In genomic region chr18:46097378-46097852, GRCh38 we compare ENCODE assay signal across 8 cellular contexts. TPM values are rescaled to one million over a fixed set of nuclear protein-coding genes. Genes with fewer than 3 reads are reported as not detected.
DNase-seq lines count a peak whose midpoint lies in the region; ATAC-seq, FAIRE-seq and TF ChIP-seq lines count a peak whose summit lies in the region.

No MANE protein-coding gene starts in this region.

- BruUV-seq in A673 (replicated peaks; lab: Mats Ljungman, UMichigan) = no TSS peak

- no peak for TF ChIP-seq POLR2A in H54 (IDR thresholded peaks at IDR 0.05; ENCODE audit: low read depth, low read length)

- H3K27me3 ChIP-seq in A673 (replicated peaks; ENCODE audit: insufficient read depth, low read depth, low read length, poor library complexity) (no peaks in the 10 kb centered on the region), right atrium auricular region (no peaks in the 10 kb centered on the region), skeletal muscle tissue (ENCODE audit: control insufficient read depth in 3 of 3, insufficient read depth in 3 of 3, low read length in 3 of 3) (no peaks in the 10 kb centered on the region)

- peaks cover 3% of the 10 kb centered on the region for H3K27me3 Mint-ChIP-seq in activated T-helper 1 cell treated with anti-CD3 and anti-CD28 coated beads, Interleukin-12 subunit alpha, Interleukin-12 subunit beta, Interleukin-2, Interleukin-4 antibody, amounts not matched to agents 30 ng/mL and 10 ng/mL and 1 ng/mL, durations not matched to agents 14 hours and 24 hours and 36 hours (ENCODE audit: insufficient read depth)

- H3K4me1 Mint-ChIP-seq in activated T-helper 1 cell treated with anti-CD3 and anti-CD28 coated beads, Interleukin-12 subunit alpha, Interleukin-12 subunit beta, Interleukin-2, Interleukin-4 antibody, amounts not matched to agents 30 ng/mL and 10 ng/mL and 1 ng/mL, durations not matched to agents 14 hours and 24 hours and 36 hours (ENCODE audit: low read depth) = peaks cover 23% of the 10 kb centered on the region

- H3K4me3 Mint-ChIP-seq in activated T-helper 1 cell treated with anti-CD3 and anti-CD28 coated beads, Interleukin-12 subunit alpha, Interleukin-12 subunit beta, Interleukin-2, Interleukin-4 antibody, amounts not matched to agents 30 ng/mL and 10 ng/mL and 1 ng/mL, durations not matched to agents 14 hours and 24 hours and 36 hours = peak overlapping the region; percentile 99

- H3K36me3 ChIP-seq in A673 (ENCODE audit: insufficient read depth, low read length, poor library complexity, severe bottlenecking) = peaks cover 26% of the 10 kb centered on the region
- H3K36me3 ChIP-seq in right atrium auricular region = peaks cover 32% of the 10 kb centered on the region
- H3K36me3 ChIP-seq in skeletal muscle tissue (ENCODE audit: control insufficient read depth in 3 of 3, insufficient read depth in 3 of 3, low read length in 3 of 3) = peaks cover 10 to 13% (median 13%) of the 10 kb centered on the region in 3 donors

- H3K27ac Mint-ChIP-seq in activated T-helper 1 cell treated with anti-CD3 and anti-CD28 coated beads, Interleukin-12 subunit alpha, Interleukin-12 subunit beta, Interleukin-2, Interleukin-4 antibody, amounts not matched to agents 30 ng/mL and 10 ng/mL and 1 ng/mL, durations not matched to agents 14 hours and 24 hours and 36 hours = peak overlapping the region; percentile 99

- H3K27ac ChIP-seq in A673 (ENCODE audit: low read depth, low read length, poor library complexity, severe bottlenecking) (peak overlapping the region; percentile 80), right atrium auricular region (peak overlapping the region; percentile 97), skeletal muscle tissue (ENCODE audit: low read depth, low read length) (peak overlapping the region; percentile 97)

- TF ChIP-seq CTCF in A673 (conservative IDR thresholded peaks at IDR 0.05; ENCODE audit: low read depth, low read length) = no peak
- no peak for TF ChIP-seq CTCF in right atrium auricular region (IDR thresholded peaks at IDR 0.05)

- CTCF ChIA-PET in A673 (lab: Charles Lee) = interaction anchor here (0.7 kb wide), 1 partner anchor 29 kb away, joined by 10 read pairs; no protein-coding TSS in a partner anchor

- peak; percentile 46 for ATAC-seq in GM19351 (IDR thresholded peaks at IDR 0.05; ENCODE audit: unreplicated experiment)
- peak; percentile 46 for ATAC-seq in HG03354 (IDR thresholded peaks at IDR 0.05; ENCODE audit: poor library complexity, severe bottlenecking, unreplicated experiment)

- no peaks in the 10 kb centered on the region for H3K9me3 Mint-ChIP-seq in activated T-helper 1 cell treated with anti-CD3 and anti-CD28 coated beads, Interleukin-12 subunit alpha, Interleukin-12 subunit beta, Interleukin-2, Interleukin-4 antibody, amounts not matched to agents 30 ng/mL and 10 ng/mL and 1 ng/mL, durations not matched to agents 14 hours and 24 hours and 36 hours

- intact Hi-C loops in A673 (cut with micrococcal nuclease; ENCODE audit: unreplicated experiment) = no loop called here
- intact Hi-C loops in activated T-helper 1 cell treated with anti-CD3 and anti-CD28 coated beads, Interleukin-12 subunit alpha, Interleukin-12 subunit beta, Interleukin-2, Interleukin-4 antibody, amounts not matched to agents 30 ng/mL and 10 ng/mL and 1 ng/mL, durations not matched to agents 14 hours and 24 hours and 36 hours (cut with micrococcal nuclease) = loop anchor here (1.0 to 10.0 kb wide), 2 partner anchors 153 to 817 kb away; partner anchors contain the start of genes KATNAL2 and PIAS2

- FAIRE-seq in H54 (lab: Jason Lieb, UNC) = no peak

- H3K4me3 ChIP-seq in A673 (ENCODE audit: low read depth, low read length, poor library complexity, severe bottlenecking) (peak overlapping the region; percentile 79), right atrium auricular region (peak overlapping the region; percentile 89 to 100), skeletal muscle tissue (ENCODE audit: low read length in 3 of 3) (peak overlapping the region; percentile 98 to 99 (median 99))

- POLR2A ChIA-PET in A673 (lab: Charles Lee; ENCODE audit: low non-redundant PET) = interaction anchor here (0.6 kb wide), 1 partner anchor 63 kb away, joined by 24 read pairs; no protein-coding TSS in a partner anchor

- H3K4me1 ChIP-seq in A673 (ENCODE audit: insufficient read depth, low read length, poor library complexity, severe bottlenecking) = peaks cover 6% of the 10 kb centered on the region
- peaks cover 0 to 42% of the 10 kb centered on the region in 2 donors for H3K4me1 ChIP-seq in right atrium auricular region
- peaks cover 15 to 22% (median 18%) of the 10 kb centered on the region in 3 donors for H3K4me1 ChIP-seq in skeletal muscle tissue (ENCODE audit: control insufficient read depth in 3 of 3, insufficient read depth in 3 of 3, low read length in 3 of 3)

- H3K9me3 ChIP-seq in A673 (ENCODE audit: low read depth, low read length, poor library complexity, severe bottlenecking) = no peaks in the 10 kb centered on the region
- no peaks in the 10 kb centered on the region for H3K9me3 ChIP-seq in right atrium auricular region
- H3K9me3 ChIP-seq in skeletal muscle tissue (ENCODE audit: control insufficient read depth in 3 of 3, low read length in 3 of 3) = no peaks in the 10 kb centered on the region

- H3K36me3 Mint-ChIP-seq in activated T-helper 1 cell treated with anti-CD3 and anti-CD28 coated beads, Interleukin-12 subunit alpha, Interleukin-12 subunit beta, Interleukin-2, Interleukin-4 antibody, amounts not matched to agents 30 ng/mL and 10 ng/mL and 1 ng/mL, durations not matched to agents 14 hours and 24 hours and 36 hours (ENCODE audit: low read depth) = peaks cover 30% of the 10 kb centered on the region

- DNase-seq in A673 (ENCODE audit: low spot score) = no peak
- no peak for DNase-seq in activated T-helper 1 cell treated with anti-CD3 and anti-CD28 coated beads, Interleukin-12 subunit alpha, Interleukin-12 subunit beta, Interleukin-2, Interleukin-4 antibody, amounts not matched to agents 30 ng/mL and 10 ng/mL and 1 ng/mL, durations not matched to agents 14 hours and 24 hours and 36 hours (ENCODE audit: low spot score)
- DNase-seq in right atrium auricular region (ENCODE audit: low spot score) = no peak
- DNase-seq in HK-2 (ENCODE audit: unreplicated experiment) = no peak
- DNase-seq in H54 (ENCODE audit: insufficient read length, low spot score) = no peak

- H3K9ac ChIP-seq in skeletal muscle tissue (ENCODE audit: low read depth in 1 of 3, low read length in 3 of 3) = peak overlapping the region; percentile 95 to 100 (median 100)

RNA-seq across cellular contexts. Expression of gene ATP5F1A, which starts 0.7 kb away (rescaled TPM):
- total RNA-seq in A673 (2021) = 479 and 531 TPM in 2 replicates
- total RNA-seq in activated T-helper 1 cell treated with anti-CD3 and anti-CD28 coated beads, Interleukin-12 subunit alpha, Interleukin-12 subunit beta, Interleukin-2, Interleukin-4 antibody, amounts not matched to agents 30 ng/mL and 10 ng/mL and 1 ng/mL, durations not matched to agents 14 hours and 24 hours and 36 hours = 412 and 420 TPM in 2 replicates
- total RNA-seq in right atrium auricular region = 1,000 to 10,000 TPM in 1 of 2 donors, 100 to 1,000 TPM in 1; 785 to 1,543 TPM
- total RNA-seq in skeletal muscle tissue = 584 TPM

RNA-seq across cellular contexts. Expression of gene HAUS1, which starts 6.8 kb away (rescaled TPM):
- 76.9 and 81.8 TPM in 2 replicates for total RNA-seq in A673 (2021)
- total RNA-seq in activated T-helper 1 cell treated with anti-CD3 and anti-CD28 coated beads, Interleukin-12 subunit alpha, Interleukin-12 subunit beta, Interleukin-2, Interleukin-4 antibody, amounts not matched to agents 30 ng/mL and 10 ng/mL and 1 ng/mL, durations not matched to agents 14 hours and 24 hours and 36 hours = 41.8 and 42.1 TPM in 2 replicates
- 10 to 100 TPM; 12.5 to 16.8 TPM for total RNA-seq in right atrium auricular region
- 13.0 TPM for total RNA-seq in skeletal muscle tissue

RNA-seq across cellular contexts. Expression of gene PSTPIP2, which starts 25.4 kb away (rescaled TPM):
- total RNA-seq in A673 (2021) (5.7 and 6.3 TPM in 2 replicates), right atrium auricular region (1 to 10 TPM; 3.4 to 3.9 TPM), skeletal muscle tissue (3.1 TPM)
- total RNA-seq in activated T-helper 1 cell treated with anti-CD3 and anti-CD28 coated beads, Interleukin-12 subunit alpha, Interleukin-12 subunit beta, Interleukin-2, Interleukin-4 antibody, amounts not matched to agents 30 ng/mL and 10 ng/mL and 1 ng/mL, durations not matched to agents 14 hours and 24 hours and 36 hours = 19.2 and 23.6 TPM in 2 replicates
